Comparison of ENCODE assay signal across 2 cellular contexts in the genomic region with DNA sequence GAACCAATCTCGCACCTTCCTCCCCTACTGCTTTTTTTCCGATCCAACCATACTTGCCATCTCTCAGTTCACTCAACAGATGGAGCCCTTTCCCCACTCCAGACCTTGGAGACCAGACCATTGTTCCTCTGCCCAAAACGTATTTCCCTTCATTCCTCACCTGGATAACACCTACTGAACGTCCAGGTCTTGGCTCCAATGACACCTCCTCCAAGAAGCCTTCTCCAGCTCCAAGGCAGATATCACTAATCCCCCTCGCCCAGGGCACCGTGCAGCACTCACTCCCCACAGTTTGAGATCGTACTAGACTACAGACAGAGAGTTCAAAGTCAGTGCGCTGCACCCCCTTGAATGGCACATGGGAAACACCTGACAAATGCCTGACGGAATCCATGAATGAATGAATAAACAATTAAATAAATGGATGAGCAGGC.
TF ChIP-seq lines count a peak whose summit lies in the region.

No MANE protein-coding gene starts in this region.

TF ChIP-seq in HEK293T, 16 proteins besides CTCF, POLR2A, EP300 and RAD21:
- TF ChIP-seq, protein P1, sequence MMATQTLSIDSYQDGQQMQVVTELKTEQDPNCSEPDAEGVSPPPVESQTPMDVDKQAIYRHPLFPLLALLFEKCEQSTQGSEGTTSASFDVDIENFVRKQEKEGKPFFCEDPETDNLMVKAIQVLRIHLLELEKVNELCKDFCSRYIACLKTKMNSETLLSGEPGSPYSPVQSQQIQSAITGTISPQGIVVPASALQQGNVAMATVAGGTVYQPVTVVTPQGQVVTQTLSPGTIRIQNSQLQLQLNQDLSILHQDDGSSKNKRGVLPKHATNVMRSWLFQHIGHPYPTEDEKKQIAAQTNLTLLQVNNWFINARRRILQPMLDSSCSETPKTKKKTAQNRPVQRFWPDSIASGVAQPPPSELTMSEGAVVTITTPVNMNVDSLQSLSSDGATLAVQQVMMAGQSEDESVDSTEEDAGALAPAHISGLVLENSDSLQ (IDR thresholded peaks at IDR 0.05): no peak
- no peak for TF ChIP-seq L3MBTL2 (conservative IDR thresholded peaks at IDR 0.05)
- no peak for TF ChIP-seq ARNT (IDR thresholded peaks at IDR 0.05)
- no peak for TF ChIP-seq BHLHE40 (IDR thresholded peaks at IDR 0.05; ENCODE audit: borderline replicate concordance)
- TF ChIP-seq SP1 (IDR thresholded peaks at IDR 0.05): no peak
- no peak for TF ChIP-seq TARDBP (IDR thresholded peaks at IDR 0.05)
- TF ChIP-seq FOXM1 (IDR thresholded peaks at IDR 0.05; ENCODE audit: borderline replicate concordance): no peak
- TF ChIP-seq HDGF (IDR thresholded peaks at IDR 0.05; ENCODE audit: borderline replicate concordance): no peak
- TF ChIP-seq FOXK2 (IDR thresholded peaks at IDR 0.05): no peak

TF ChIP-seq in H1, 55 proteins besides CTCF, POLR2A, EP300 and RAD21 (continued from another document):
- TF ChIP-seq, protein P2, sequence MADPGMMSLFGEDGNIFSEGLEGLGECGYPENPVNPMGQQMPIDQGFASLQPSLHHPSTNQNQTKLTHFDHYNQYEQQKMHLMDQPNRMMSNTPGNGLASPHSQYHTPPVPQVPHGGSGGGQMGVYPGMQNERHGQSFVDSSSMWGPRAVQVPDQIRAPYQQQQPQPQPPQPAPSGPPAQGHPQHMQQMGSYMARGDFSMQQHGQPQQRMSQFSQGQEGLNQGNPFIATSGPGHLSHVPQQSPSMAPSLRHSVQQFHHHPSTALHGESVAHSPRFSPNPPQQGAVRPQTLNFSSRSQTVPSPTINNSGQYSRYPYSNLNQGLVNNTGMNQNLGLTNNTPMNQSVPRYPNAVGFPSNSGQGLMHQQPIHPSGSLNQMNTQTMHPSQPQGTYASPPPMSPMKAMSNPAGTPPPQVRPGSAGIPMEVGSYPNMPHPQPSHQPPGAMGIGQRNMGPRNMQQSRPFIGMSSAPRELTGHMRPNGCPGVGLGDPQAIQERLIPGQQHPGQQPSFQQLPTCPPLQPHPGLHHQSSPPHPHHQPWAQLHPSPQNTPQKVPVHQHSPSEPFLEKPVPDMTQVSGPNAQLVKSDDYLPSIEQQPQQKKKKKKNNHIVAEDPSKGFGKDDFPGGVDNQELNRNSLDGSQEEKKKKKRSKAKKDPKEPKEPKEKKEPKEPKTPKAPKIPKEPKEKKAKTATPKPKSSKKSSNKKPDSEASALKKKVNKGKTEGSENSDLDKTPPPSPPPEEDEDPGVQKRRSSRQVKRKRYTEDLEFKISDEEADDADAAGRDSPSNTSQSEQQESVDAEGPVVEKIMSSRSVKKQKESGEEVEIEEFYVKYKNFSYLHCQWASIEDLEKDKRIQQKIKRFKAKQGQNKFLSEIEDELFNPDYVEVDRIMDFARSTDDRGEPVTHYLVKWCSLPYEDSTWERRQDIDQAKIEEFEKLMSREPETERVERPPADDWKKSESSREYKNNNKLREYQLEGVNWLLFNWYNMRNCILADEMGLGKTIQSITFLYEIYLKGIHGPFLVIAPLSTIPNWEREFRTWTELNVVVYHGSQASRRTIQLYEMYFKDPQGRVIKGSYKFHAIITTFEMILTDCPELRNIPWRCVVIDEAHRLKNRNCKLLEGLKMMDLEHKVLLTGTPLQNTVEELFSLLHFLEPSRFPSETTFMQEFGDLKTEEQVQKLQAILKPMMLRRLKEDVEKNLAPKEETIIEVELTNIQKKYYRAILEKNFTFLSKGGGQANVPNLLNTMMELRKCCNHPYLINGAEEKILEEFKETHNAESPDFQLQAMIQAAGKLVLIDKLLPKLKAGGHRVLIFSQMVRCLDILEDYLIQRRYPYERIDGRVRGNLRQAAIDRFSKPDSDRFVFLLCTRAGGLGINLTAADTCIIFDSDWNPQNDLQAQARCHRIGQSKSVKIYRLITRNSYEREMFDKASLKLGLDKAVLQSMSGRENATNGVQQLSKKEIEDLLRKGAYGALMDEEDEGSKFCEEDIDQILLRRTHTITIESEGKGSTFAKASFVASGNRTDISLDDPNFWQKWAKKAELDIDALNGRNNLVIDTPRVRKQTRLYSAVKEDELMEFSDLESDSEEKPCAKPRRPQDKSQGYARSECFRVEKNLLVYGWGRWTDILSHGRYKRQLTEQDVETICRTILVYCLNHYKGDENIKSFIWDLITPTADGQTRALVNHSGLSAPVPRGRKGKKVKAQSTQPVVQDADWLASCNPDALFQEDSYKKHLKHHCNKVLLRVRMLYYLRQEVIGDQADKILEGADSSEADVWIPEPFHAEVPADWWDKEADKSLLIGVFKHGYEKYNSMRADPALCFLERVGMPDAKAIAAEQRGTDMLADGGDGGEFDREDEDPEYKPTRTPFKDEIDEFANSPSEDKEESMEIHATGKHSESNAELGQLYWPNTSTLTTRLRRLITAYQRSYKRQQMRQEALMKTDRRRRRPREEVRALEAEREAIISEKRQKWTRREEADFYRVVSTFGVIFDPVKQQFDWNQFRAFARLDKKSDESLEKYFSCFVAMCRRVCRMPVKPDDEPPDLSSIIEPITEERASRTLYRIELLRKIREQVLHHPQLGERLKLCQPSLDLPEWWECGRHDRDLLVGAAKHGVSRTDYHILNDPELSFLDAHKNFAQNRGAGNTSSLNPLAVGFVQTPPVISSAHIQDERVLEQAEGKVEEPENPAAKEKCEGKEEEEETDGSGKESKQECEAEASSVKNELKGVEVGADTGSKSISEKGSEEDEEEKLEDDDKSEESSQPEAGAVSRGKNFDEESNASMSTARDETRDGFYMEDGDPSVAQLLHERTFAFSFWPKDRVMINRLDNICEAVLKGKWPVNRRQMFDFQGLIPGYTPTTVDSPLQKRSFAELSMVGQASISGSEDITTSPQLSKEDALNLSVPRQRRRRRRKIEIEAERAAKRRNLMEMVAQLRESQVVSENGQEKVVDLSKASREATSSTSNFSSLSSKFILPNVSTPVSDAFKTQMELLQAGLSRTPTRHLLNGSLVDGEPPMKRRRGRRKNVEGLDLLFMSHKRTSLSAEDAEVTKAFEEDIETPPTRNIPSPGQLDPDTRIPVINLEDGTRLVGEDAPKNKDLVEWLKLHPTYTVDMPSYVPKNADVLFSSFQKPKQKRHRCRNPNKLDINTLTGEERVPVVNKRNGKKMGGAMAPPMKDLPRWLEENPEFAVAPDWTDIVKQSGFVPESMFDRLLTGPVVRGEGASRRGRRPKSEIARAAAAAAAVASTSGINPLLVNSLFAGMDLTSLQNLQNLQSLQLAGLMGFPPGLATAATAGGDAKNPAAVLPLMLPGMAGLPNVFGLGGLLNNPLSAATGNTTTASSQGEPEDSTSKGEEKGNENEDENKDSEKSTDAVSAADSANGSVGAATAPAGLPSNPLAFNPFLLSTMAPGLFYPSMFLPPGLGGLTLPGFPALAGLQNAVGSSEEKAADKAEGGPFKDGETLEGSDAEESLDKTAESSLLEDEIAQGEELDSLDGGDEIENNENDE (IDR thresholded peaks at IDR 0.05; ENCODE audit: insufficient replicate concordance, low read length): no peak
TF ChIP-seq in H1: peak in this region for 0.
